Comparison of ENCODE assay signal across 16 cellular contexts in the genomic region with DNA sequence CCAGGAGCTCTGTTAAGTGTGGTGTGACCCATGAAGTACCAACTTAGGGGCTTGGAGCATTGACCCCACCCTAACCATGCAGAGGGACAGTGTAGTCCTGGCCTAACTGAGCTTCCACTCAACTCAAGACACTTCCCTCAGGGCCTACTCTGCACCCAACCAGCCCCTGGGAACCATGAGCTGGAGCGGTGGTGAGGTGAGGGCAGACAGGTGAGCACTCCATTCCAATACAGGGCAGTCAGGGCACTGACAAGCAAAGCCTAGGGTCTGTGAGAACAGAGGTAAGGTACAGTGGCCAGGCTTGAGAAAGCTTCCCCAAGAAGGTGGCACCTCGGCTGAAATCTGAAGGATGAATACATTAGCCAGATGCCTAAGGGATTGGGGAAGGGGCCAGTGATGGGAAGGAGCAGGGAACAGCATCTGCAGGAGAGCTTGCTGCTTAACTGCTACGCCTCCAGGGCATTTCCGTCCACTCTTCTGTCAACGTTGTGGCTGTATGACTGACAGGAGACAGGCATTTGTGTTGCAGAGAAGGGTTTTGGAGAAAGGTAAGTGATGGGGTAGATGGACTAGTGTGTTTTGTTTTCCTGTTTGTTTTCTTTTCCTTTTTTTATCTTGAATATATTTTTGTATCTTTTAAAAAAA.
A peak's percentile ranks its signal among the peaks of the same experiment; 100 is the strongest.
DNase-seq lines count a peak whose midpoint lies in the region; ATAC-seq, FAIRE-seq and TF ChIP-seq lines count a peak whose summit lies in the region.
"Had no signal": no experiment of that assay in that cellular context is flagged by ENCODE, and none has a peak within 500 bp of the region (broad histone marks: within the 10 kb centered on the region; RNA-seq: fewer than 3 reads in every experiment).

No MANE protein-coding gene starts in this region.

- H4K8ac ChIP-seq in H1 (ENCODE audit: extremely low read depth, insufficient read depth, low read length), result no peak overlapping the region
- no peak overlapping the region for H4K8ac ChIP-seq in neuronal stem cell (ENCODE audit: low read depth, low read length)

- no peaks in the 10 kb centered on the region for H3K79me2 ChIP-seq in H1 (ENCODE audit: control insufficient read depth in 1 of 2, insufficient read depth in 2 of 2, low read length in 2 of 2)

- no peak overlapping the region for H3K56ac ChIP-seq in H1 (replicated peaks; ENCODE audit: insufficient read length, low read depth, low read length)

- CTCF ChIA-PET in H1 (lab: Charles Lee; ENCODE audit: partially characterized antibody), result interaction anchor here (0.7 to 2.6 kb wide), 4 partner anchors 10 to 395 kb away, joined by 3 to 7 read pairs (median 4); no protein-coding TSS in a partner anchor

- peak; percentile 11 for DNase-seq in right atrium auricular region (ENCODE audit: low spot score)
- no peak for DNase-seq in left ventricle myocardium inferior
- DNase-seq in H1 (ENCODE audit: low read depth in 1 of 2, low spot score in 2 of 2), result peak in 1 of 2 experiments; percentile 37
- DNase-seq in neuronal stem cell (ENCODE audit: low spot score), result no peak
- DNase-seq in DMS 273 treated with DMSO at 0.1 percent for 48 hours (lab: John Stamatoyannopoulos, UW), result no peak
- no peak for DNase-seq in ecto neural progenitor cell (ENCODE audit: low spot score)
- DNase-seq: 8988T; AML-193; Caco-2; CD8-positive, alpha-beta memory T cell; DMS53 had no signal

- no peak overlapping the region for H3K4me3 ChIP-seq in right atrium auricular region
- no peak overlapping the region for H3K4me3 ChIP-seq in left ventricle myocardium inferior
- no peak overlapping the region for H3K4me3 ChIP-seq in H1 (ENCODE audit: extremely low read depth in 1 of 4, insufficient read depth in 2 of 4, low read depth in 3 of 4, low read length in 4 of 4)
- H3K4me3 ChIP-seq in neuronal stem cell (ENCODE audit: low read length in 2 of 2), result peak overlapping the region in 1 of 2 donors; percentile 33
- H3K4me3 ChIP-seq in gastroesophageal sphincter, result no peak overlapping the region
- H3K4me3 ChIP-seq: BLaER1 had no signal

- TF ChIP-seq POLR2A in H1 (IDR thresholded peaks at IDR 0.05; ENCODE audit: control extremely low read depth in 1 of 2, low read depth in 2 of 2, low read length in 2 of 2) (no peak), gastroesophageal sphincter (IDR thresholded peaks at IDR 0.05) (no peak)

- no peak for ATAC-seq in gastroesophageal sphincter
- ATAC-seq: HCT116 had no signal

- WGBS in H1 (ENCODE audit: extremely low coverage in 1 of 2, insufficient coverage in 1 of 2, insufficient read length in 1 of 2, insufficient replicate concordance in 2 of 2, low coverage in 1 of 2, low lambda C conversion rate in 2 of 2, missing lambda C conversion rate in 1 of 2), 2 experiments, result 84% methylated on average over 5 of the region's 5 CpGs; no CpG with 5 or more reads in 1 of the 2 experiments
- WGBS in neuronal stem cell (ENCODE audit: extremely low coverage in 2 of 2, insufficient read length in 2 of 2, insufficient replicate concordance in 1 of 2), 2 donors, result no CpG with 5 or more reads among the region's 5 CpGs
- 60 to 65% methylated on average over 1 to 4 of the region's 5 CpGs for WGBS in gastroesophageal sphincter (ENCODE audit: low coverage in 1 of 2), 2 donors

- no peak for TF ChIP-seq RAD21 in H1 (IDR thresholded peaks at IDR 0.05 in 1 of 2, conservative IDR thresholded peaks at IDR 0.05 in 1 of 2; ENCODE audit: low read depth in 2 of 2, low read length in 2 of 2)

- TF ChIP-seq EP300 in H1 (IDR thresholded peaks at IDR 0.05; ENCODE audit: borderline replicate concordance in 1 of 2, low read depth in 2 of 2, low read length in 2 of 2) (no peak), gastroesophageal sphincter (IDR thresholded peaks at IDR 0.05) (no peak)

- 0 out of 2 replicates have a peak overlapping the region, but pooled peaks have one; percentile 13 for H2AFZ ChIP-seq in H1 (ENCODE audit: low read length)
- H2AFZ ChIP-seq in neuronal stem cell (ENCODE audit: low read length), result no peak overlapping the region

- no peak overlapping the region for H2BK20ac ChIP-seq in H1 (ENCODE audit: low read length)

- H3K18ac ChIP-seq in H1 (ENCODE audit: extremely low read depth, low read length) (no peak overlapping the region), neuronal stem cell (ENCODE audit: low read length) (peak overlapping the region; percentile 63)

- TF ChIP-seq CTCF in right atrium auricular region (IDR thresholded peaks at IDR 0.05), result no peak
- no peak for TF ChIP-seq CTCF in left ventricle myocardium inferior (IDR thresholded peaks at IDR 0.05; ENCODE audit: borderline replicate concordance)
- TF ChIP-seq CTCF in H1 (IDR thresholded peaks at IDR 0.05; ENCODE audit: control extremely low read depth in 1 of 3, insufficient read depth in 1 of 3, low read depth in 1 of 3, low read length in 3 of 3), result no peak
- no peak for TF ChIP-seq CTCF in gastroesophageal sphincter (IDR thresholded peaks at IDR 0.05)

- H3K27ac ChIP-seq in right atrium auricular region, result no peak overlapping the region
- no peak overlapping the region for H3K27ac ChIP-seq in left ventricle myocardium inferior (replicated peaks)
- no peak overlapping the region for H3K27ac ChIP-seq in H1 (ENCODE audit: low read depth, low read length)
- H3K27ac ChIP-seq in neuronal stem cell (replicated peaks; ENCODE audit: low read length), result no peak overlapping the region
- H3K27ac ChIP-seq in gastroesophageal sphincter, result no peak overlapping the region
- H3K27ac ChIP-seq: BLaER1, HL-60 had no signal

- H2BK120ac ChIP-seq in H1 (replicated peaks; ENCODE audit: low read depth, low read length) (no peak overlapping the region), neuronal stem cell (ENCODE audit: low read depth, low read length) (no peak overlapping the region)

- FAIRE-seq in H1 (lab: Jason Lieb, UNC), result no peak
- FAIRE-seq: H54 had no signal

- no peak overlapping the region for H2AK5ac ChIP-seq in H1 (ENCODE audit: low read depth, low read length)
- H2AK5ac ChIP-seq in neuronal stem cell (ENCODE audit: low read depth, low read length), result peak overlapping the region; percentile 48

- H4K5ac ChIP-seq in H1 (ENCODE audit: insufficient read length, low read depth, low read length), result no peak overlapping the region

- H3K36me3 ChIP-seq in right atrium auricular region (no peaks in the 10 kb centered on the region), left ventricle myocardium inferior (no peaks in the 10 kb centered on the region), H1 (ENCODE audit: control insufficient read depth in 2 of 4, insufficient read depth in 4 of 4, low read length in 3 of 4) (no peaks in the 10 kb centered on the region), neuronal stem cell (replicated peaks in 1 of 2; ENCODE audit: control insufficient read depth in 2 of 2, insufficient read depth in 2 of 2, low read length in 2 of 2) (no peaks in the 10 kb centered on the region), gastroesophageal sphincter (no peaks in the 10 kb centered on the region)
- H3K36me3 ChIP-seq: BLaER1 had no signal

- H3K27me3 ChIP-seq in right atrium auricular region (no peaks in the 10 kb centered on the region), left ventricle myocardium inferior (ENCODE audit: low read depth) (peaks cover 5% of the 10 kb centered on the region), H1 (replicated peaks in 1 of 4; ENCODE audit: control insufficient read depth in 3 of 4, extremely low read depth in 1 of 4, insufficient read depth in 3 of 4, low read length in 3 of 4) (no peaks in the 10 kb centered on the region), neuronal stem cell (ENCODE audit: control insufficient read depth in 3 of 3, insufficient read depth in 3 of 3, low read depth in 1 of 3, low read length in 3 of 3) (no peaks in the 10 kb centered on the region), gastroesophageal sphincter (no peaks in the 10 kb centered on the region)
- H3K27me3 ChIP-seq: BLaER1 had no signal

- H3K4me1 ChIP-seq in right atrium auricular region, result peaks cover 0 to 7% of the 10 kb centered on the region in 2 donors
- peaks cover 7% of the 10 kb centered on the region for H3K4me1 ChIP-seq in left ventricle myocardium inferior
- H3K4me1 ChIP-seq in H1 (replicated peaks in 1 of 4; ENCODE audit: control insufficient read depth in 3 of 4, insufficient read depth in 4 of 4, low read length in 3 of 4), result no peaks in the 10 kb centered on the region
- H3K4me1 ChIP-seq in neuronal stem cell (ENCODE audit: control insufficient read depth in 2 of 2, insufficient read depth in 1 of 2, low read depth in 1 of 2, low read length in 2 of 2), result peaks cover 0 to 10% of the 10 kb centered on the region in 2 donors
- H3K4me1 ChIP-seq in gastroesophageal sphincter, result peaks cover 0 to 7% (median 0%) of the 10 kb centered on the region in 3 donors
- H3K4me1 ChIP-seq: BLaER1 had no signal

- no peak overlapping the region for H3K14ac ChIP-seq in H1 (ENCODE audit: insufficient read length)
- H3K14ac ChIP-seq in neuronal stem cell (ENCODE audit: low read length), result no peak overlapping the region

- H3K4ac ChIP-seq in H1 (replicated peaks; ENCODE audit: insufficient read length, low read depth, low read length), result peak overlapping the region; percentile 36
- no peak overlapping the region for H3K4ac ChIP-seq in neuronal stem cell (ENCODE audit: low read length)

- H3K79me1 ChIP-seq in H1 (ENCODE audit: low read depth, low read length) (no peaks in the 10 kb centered on the region), neuronal stem cell (ENCODE audit: low read depth, low read length) (no peaks in the 10 kb centered on the region)

- H3K9me3 ChIP-seq in right atrium auricular region, result no peaks in the 10 kb centered on the region
- no peaks in the 10 kb centered on the region for H3K9me3 ChIP-seq in left ventricle myocardium inferior (replicated peaks)
- no peaks in the 10 kb centered on the region for H3K9me3 ChIP-seq in H1 (ENCODE audit: insufficient read depth in 2 of 2, low read depth in 1 of 2, low read length in 1 of 2)
- H3K9me3 ChIP-seq in neuronal stem cell (replicated peaks in 1 of 2; ENCODE audit: control insufficient read depth in 2 of 2, insufficient read depth in 1 of 2, low read depth in 1 of 2, low read length in 2 of 2), result no peaks in the 10 kb centered on the region
- no peaks in the 10 kb centered on the region for H3K9me3 ChIP-seq in gastroesophageal sphincter
- H3K9me3 ChIP-seq: BLaER1, Caco-2 had no signal

- H3K4me2 ChIP-seq in H1 (ENCODE audit: insufficient read depth in 1 of 2, low read depth in 2 of 2, low read length in 2 of 2), result no peak overlapping the region
- H3K4me2 ChIP-seq in neuronal stem cell (ENCODE audit: insufficient read depth, low read length, poor library complexity, severe bottlenecking), result no peak overlapping the region
- H3K4me2 ChIP-seq: BLaER1 had no signal

- H2BK5ac ChIP-seq in H1 (ENCODE audit: low read depth, low read length) (no peak overlapping the region), neuronal stem cell (ENCODE audit: low read length) (no peak overlapping the region)

- POLR2A ChIA-PET in H1 (lab: Charles Lee; ENCODE audit: partially characterized antibody), result no interaction called here

- H2BK12ac ChIP-seq in H1 (ENCODE audit: low read depth, low read length) (no peak overlapping the region), neuronal stem cell (ENCODE audit: low read length) (peak overlapping the region; percentile 1)

- no peaks in the 10 kb centered on the region for H4K20me1 ChIP-seq in H1 (replicated peaks in 1 of 2; ENCODE audit: control insufficient read depth in 1 of 2, insufficient read depth in 2 of 2, low read length in 2 of 2)
- H4K20me1 ChIP-seq: BLaER1 had no signal

- no peak overlapping the region for H4K91ac ChIP-seq in H1 (replicated peaks; ENCODE audit: insufficient read length, low read length)
- no peak overlapping the region for H4K91ac ChIP-seq in neuronal stem cell (ENCODE audit: low read depth, low read length, poor library complexity)

- no peak overlapping the region for H3K9ac ChIP-seq in H1 (replicated peaks in 1 of 4; ENCODE audit: extremely low read depth in 1 of 4, low read depth in 3 of 4, low read length in 3 of 4)
- no peak overlapping the region for H3K9ac ChIP-seq in neuronal stem cell (ENCODE audit: low read depth, low read length, poor library complexity)
- H3K9ac ChIP-seq: BLaER1 had no signal

- H3K23me2 ChIP-seq in H1 (ENCODE audit: low read depth, low read length), result no peaks in the 10 kb centered on the region

- intact Hi-C loops in left ventricle myocardium inferior (cut with micrococcal nuclease), result no loop called here

- H2BK15ac ChIP-seq in H1 (ENCODE audit: low read length) (no peak overlapping the region), neuronal stem cell (ENCODE audit: low read length) (peak overlapping the region; percentile 42)

- H3K23ac ChIP-seq in H1 (ENCODE audit: insufficient read length) (no peak overlapping the region), neuronal stem cell (ENCODE audit: low read depth, low read length, poor library complexity) (no peak overlapping the region)
